In the genomic region with DNA sequence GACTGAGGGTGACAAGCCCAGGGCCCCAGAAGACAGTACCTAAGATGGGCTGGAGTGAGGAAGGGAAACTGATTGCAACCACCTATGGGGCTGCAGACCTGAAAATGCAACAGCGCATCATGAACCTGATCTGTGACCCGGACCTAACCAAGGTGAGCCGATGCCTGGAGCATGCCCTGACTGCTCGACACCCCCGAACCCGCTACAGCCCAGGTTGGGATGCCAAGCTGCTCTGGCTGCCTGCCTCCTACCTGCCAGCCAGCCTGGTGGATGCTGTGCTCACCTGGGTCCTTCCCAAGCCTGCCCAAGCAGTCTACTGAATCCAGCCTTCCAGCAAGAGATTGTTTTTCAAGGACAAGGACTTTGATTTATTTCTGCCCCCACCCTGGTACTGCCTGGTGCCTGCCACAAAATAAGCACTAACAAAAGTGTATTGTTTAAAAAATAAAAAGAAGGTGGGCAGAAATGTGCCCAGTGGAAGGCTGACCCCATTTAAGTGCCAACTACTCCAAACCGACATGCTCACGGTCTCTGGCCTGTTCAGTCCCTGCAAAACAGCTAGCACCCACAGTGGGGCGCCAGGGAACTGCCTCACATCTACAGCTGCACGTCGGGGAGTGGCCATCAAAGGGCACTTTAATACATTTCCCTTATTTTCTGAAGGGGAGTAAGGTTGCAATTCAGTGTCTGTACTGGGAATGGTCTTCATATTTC, we compare ENCODE assay signal across 8 cellular contexts. TPM values are rescaled to one million over a fixed set of nuclear protein-coding genes. Genes with fewer than 3 reads are reported as not detected.
DNase-seq lines count a peak whose midpoint lies in the region; ATAC-seq and TF ChIP-seq lines count a peak whose summit lies in the region.

No MANE protein-coding gene starts in this region.

- POLR2A ChIA-PET in CD8-positive, alpha-beta T cell (lab: Charles Lee): interaction anchor here (0.9 to 1.4 kb wide), 4 partner anchors 8 to 216 kb away, joined by 3 to 13 read pairs (median 5); a partner anchor contains a TSS

- no peak overlapping the region for H2AFZ ChIP-seq in OCI-LY1 (ENCODE audit: low read length)

- H3K4me2 ChIP-seq in OCI-LY1 (ENCODE audit: low read length): no peak overlapping the region

- ATAC-seq in CD8-positive, alpha-beta T cell: peak; percentile 59
- ATAC-seq in HG02610 (IDR thresholded peaks at IDR 0.05; ENCODE audit: unreplicated experiment) (peak; percentile 28), gastroesophageal sphincter (no peak), GM18909 (IDR thresholded peaks at IDR 0.05; ENCODE audit: poor library complexity, unreplicated experiment) (no peak)

- H3K4me3 Mint-ChIP-seq in CD8-positive, alpha-beta T cell: no peak overlapping the region
- H3K4me3 Mint-ChIP-seq in activated T-helper 2 cell treated with anti-CD3 and anti-CD28 coated beads, Interferon-gamma antibody, Interleukin-2, Interleukin-4, amounts not matched to agents 10 μg/mL and 5 μg/mL and 100 μg/mL, durations not matched to agents 14 hours and 24 hours and 36 hours (ENCODE audit: low read depth): no peak overlapping the region

- H3K36me3 Mint-ChIP-seq in CD8-positive, alpha-beta T cell: peaks cover 24% of the 10 kb centered on the region
- H3K36me3 Mint-ChIP-seq in activated T-helper 2 cell treated with anti-CD3 and anti-CD28 coated beads, Interferon-gamma antibody, Interleukin-2, Interleukin-4, amounts not matched to agents 10 μg/mL and 5 μg/mL and 100 μg/mL, durations not matched to agents 14 hours and 24 hours and 36 hours (ENCODE audit: low read depth): peaks cover 23% of the 10 kb centered on the region

- H3K79me2 ChIP-seq in OCI-LY1 (ENCODE audit: insufficient read depth, low read length): no peaks in the 10 kb centered on the region

- TF ChIP-seq CTCF in CD8-positive, alpha-beta T cell (IDR thresholded peaks at IDR 0.05): peak; percentile 66
- peak; percentile 84 for TF ChIP-seq CTCF in OCI-LY1 (IDR thresholded peaks at IDR 0.05; ENCODE audit: low read length)
- TF ChIP-seq CTCF in gastroesophageal sphincter (IDR thresholded peaks at IDR 0.05): peak in 3 of 4 experiments; percentile 71 to 75 (median 75)

- H3K9me3 Mint-ChIP-seq in CD8-positive, alpha-beta T cell: no peaks in the 10 kb centered on the region
- H3K9me3 Mint-ChIP-seq in activated T-helper 2 cell treated with anti-CD3 and anti-CD28 coated beads, Interferon-gamma antibody, Interleukin-2, Interleukin-4, amounts not matched to agents 10 μg/mL and 5 μg/mL and 100 μg/mL, durations not matched to agents 14 hours and 24 hours and 36 hours: no peaks in the 10 kb centered on the region

- H3K4me3 ChIP-seq in CD8-positive, alpha-beta T cell (ENCODE audit: low read depth, low read length): no peak overlapping the region
- no peak overlapping the region for H3K4me3 ChIP-seq in OCI-LY1 (ENCODE audit: low read depth, low read length, poor library complexity, severe bottlenecking)
- H3K4me3 ChIP-seq in gastroesophageal sphincter: no peak overlapping the region

- no peaks in the 10 kb centered on the region for H4K20me1 ChIP-seq in OCI-LY1 (ENCODE audit: insufficient read depth, low read length)

- CTCF ChIA-PET in CD8-positive, alpha-beta T cell (lab: Charles Lee): interaction anchor here (0.8 to 14.8 kb wide), 8 partner anchors 13 to 744 kb away, joined by 3 to 176 read pairs (median 4); a partner anchor contains a TSS

- H3K36me3 ChIP-seq in CD8-positive, alpha-beta T cell (ENCODE audit: insufficient read depth, low read length): no peaks in the 10 kb centered on the region
- H3K36me3 ChIP-seq in OCI-LY1 (ENCODE audit: insufficient read depth, low read length) (no peaks in the 10 kb centered on the region), gastroesophageal sphincter (peaks cover 0 to 36% of the 10 kb centered on the region in 2 donors)

- no peak overlapping the region for H3K9ac ChIP-seq in OCI-LY1 (ENCODE audit: low read length)

- no peaks in the 10 kb centered on the region for H3K27me3 Mint-ChIP-seq in CD8-positive, alpha-beta T cell (ENCODE audit: low read depth)
- H3K27me3 Mint-ChIP-seq in activated T-helper 2 cell treated with anti-CD3 and anti-CD28 coated beads, Interferon-gamma antibody, Interleukin-2, Interleukin-4, amounts not matched to agents 10 μg/mL and 5 μg/mL and 100 μg/mL, durations not matched to agents 14 hours and 24 hours and 36 hours (ENCODE audit: low read depth): no peaks in the 10 kb centered on the region

- H3K4me1 ChIP-seq in CD8-positive, alpha-beta T cell (ENCODE audit: insufficient read depth, low read length): peaks cover 14% of the 10 kb centered on the region
- H3K4me1 ChIP-seq in OCI-LY1 (ENCODE audit: insufficient read depth, low read length, severe bottlenecking) (peaks cover 37% of the 10 kb centered on the region), gastroesophageal sphincter (peaks cover 8 to 85% (median 60%) of the 10 kb centered on the region in 3 donors)

- H3K27me3 ChIP-seq in CD8-positive, alpha-beta T cell (ENCODE audit: insufficient read depth, low read length): no peaks in the 10 kb centered on the region
- no peaks in the 10 kb centered on the region for H3K27me3 ChIP-seq in OCI-LY1 (ENCODE audit: insufficient read depth, low read length)
- no peaks in the 10 kb centered on the region for H3K27me3 ChIP-seq in gastroesophageal sphincter

- H3K27ac Mint-ChIP-seq in CD8-positive, alpha-beta T cell: no peak overlapping the region
- H3K27ac Mint-ChIP-seq in activated T-helper 2 cell treated with anti-CD3 and anti-CD28 coated beads, Interferon-gamma antibody, Interleukin-2, Interleukin-4, amounts not matched to agents 10 μg/mL and 5 μg/mL and 100 μg/mL, durations not matched to agents 14 hours and 24 hours and 36 hours: no peak overlapping the region

- TF ChIP-seq POLR2A in gastroesophageal sphincter (IDR thresholded peaks at IDR 0.05): no peak

- DNase-seq in CD8-positive, alpha-beta T cell: peak in 6 of 7 experiments; percentile 53 to 78 (median 71)
- peak; percentile 47 for DNase-seq in activated T-helper 2 cell treated with anti-CD3 and anti-CD28 coated beads, Interferon-gamma antibody, Interleukin-2, Interleukin-4, amounts not matched to agents 10 μg/mL and 5 μg/mL and 100 μg/mL, durations not matched to agents 14 hours and 24 hours and 36 hours (ENCODE audit: low spot score)
- DNase-seq in pons (ENCODE audit: low spot score) (peak; percentile 78), SKM-1 (lab: John Stamatoyannopoulos, UW; ENCODE audit: unreplicated experiment) (no peak)

- 0 to 20% methylated on average over 2 to 4 of the region's 11 CpGs for WGBS in gastroesophageal sphincter (ENCODE audit: low coverage in 1 of 2), 2 donors

- peaks cover 3% of the 10 kb centered on the region; the same call in 1 of the 2 replicates for H3F3A ChIP-seq in OCI-LY1 (ENCODE audit: insufficient read depth, low read length)

- H3K4me1 Mint-ChIP-seq in CD8-positive, alpha-beta T cell (ENCODE audit: low read depth): peaks cover 35% of the 10 kb centered on the region
- peaks cover 14% of the 10 kb centered on the region for H3K4me1 Mint-ChIP-seq in activated T-helper 2 cell treated with anti-CD3 and anti-CD28 coated beads, Interferon-gamma antibody, Interleukin-2, Interleukin-4, amounts not matched to agents 10 μg/mL and 5 μg/mL and 100 μg/mL, durations not matched to agents 14 hours and 24 hours and 36 hours (ENCODE audit: low read depth)

- intact Hi-C loops in CD8-positive, alpha-beta T cell (cut with DNase I, micrococcal nuclease): loop anchor here in 1 of 2 experiments (1.0 kb wide), 1 partner anchor 13 kb away; no protein-coding TSS in a partner anchor
- intact Hi-C loops in activated T-helper 2 cell treated with anti-CD3 and anti-CD28 coated beads, Interferon-gamma antibody, Interleukin-2, Interleukin-4, amounts not matched to agents 10 μg/mL and 5 μg/mL and 100 μg/mL, durations not matched to agents 14 hours and 24 hours and 36 hours (cut with micrococcal nuclease): no loop called here

- H3K9me2 ChIP-seq in OCI-LY1 (ENCODE audit: low read depth, low read length): no peaks in the 10 kb centered on the region

- no peak for TF ChIP-seq EP300 in gastroesophageal sphincter (IDR thresholded peaks at IDR 0.05)

- H3K9me3 ChIP-seq in CD8-positive, alpha-beta T cell (ENCODE audit: low read length): no peaks in the 10 kb centered on the region
- H3K9me3 ChIP-seq in OCI-LY1 (ENCODE audit: low read length): no peaks in the 10 kb centered on the region
- no peaks in the 10 kb centered on the region for H3K9me3 ChIP-seq in gastroesophageal sphincter

- no peak overlapping the region for H3K27ac ChIP-seq in CD8-positive, alpha-beta T cell (ENCODE audit: low read depth, low read length)
- H3K27ac ChIP-seq in OCI-LY1 (ENCODE audit: low read depth, low read length, poor library complexity, severe bottlenecking) (no peak overlapping the region), gastroesophageal sphincter (peak overlapping the region in 3 of 4 donors; percentile 73 to 98 (median 96))

RNA-seq across cellular contexts. Expression of a gene that starts 4.2 kb away (rescaled TPM):
- 1 to 10 TPM; 5.5 to 7.8 TPM for total RNA-seq in CD8-positive, alpha-beta T cell
- total RNA-seq in activated T-helper 2 cell treated with anti-CD3 and anti-CD28 coated beads, Interferon-gamma antibody, Interleukin-2, Interleukin-4, amounts not matched to agents 10 μg/mL and 5 μg/mL and 100 μg/mL, durations not matched to agents 14 hours and 24 hours and 36 hours: 6.5 and 8.1 TPM in 2 replicates
- total RNA-seq in gastroesophageal sphincter: 10 to 100 TPM; 18.0 to 57.0 (median 31.9) TPM

RNA-seq across cellular contexts. Expression of a gene that starts 4.4 kb away (rescaled TPM):
- 10 to 100 TPM; 27.0 to 33.8 TPM for total RNA-seq in CD8-positive, alpha-beta T cell
- total RNA-seq in activated T-helper 2 cell treated with anti-CD3 and anti-CD28 coated beads, Interferon-gamma antibody, Interleukin-2, Interleukin-4, amounts not matched to agents 10 μg/mL and 5 μg/mL and 100 μg/mL, durations not matched to agents 14 hours and 24 hours and 36 hours: 230 and 236 TPM in 2 replicates
- total RNA-seq in gastroesophageal sphincter: 100 to 1,000 TPM; 500 to 856 (median 792) TPM

RNA-seq across cellular contexts. Expression of a gene that starts 8.5 kb away (rescaled TPM):
- total RNA-seq in CD8-positive, alpha-beta T cell: 10 to 100 TPM; 29.4 to 29.6 TPM
- total RNA-seq in activated T-helper 2 cell treated with anti-CD3 and anti-CD28 coated beads, Interferon-gamma antibody, Interleukin-2, Interleukin-4, amounts not matched to agents 10 μg/mL and 5 μg/mL and 100 μg/mL, durations not matched to agents 14 hours and 24 hours and 36 hours: 72.3 and 73.9 TPM in 2 replicates
- 100 to 1,000 TPM; 187 to 214 (median 196) TPM for total RNA-seq in gastroesophageal sphincter

RNA-seq across cellular contexts. Expression of a gene that starts 16.7 kb away (rescaled TPM):
- 1 to 10 TPM; 1.0 to 1.1 TPM for total RNA-seq in CD8-positive, alpha-beta T cell
- total RNA-seq in activated T-helper 2 cell treated with anti-CD3 and anti-CD28 coated beads, Interferon-gamma antibody, Interleukin-2, Interleukin-4, amounts not matched to agents 10 μg/mL and 5 μg/mL and 100 μg/mL, durations not matched to agents 14 hours and 24 hours and 36 hours: 0.94 and 1.9 TPM in 2 replicates
- 100 to 1,000 TPM; 143 to 260 (median 182) TPM for total RNA-seq in gastroesophageal sphincter

RNA-seq across cellular contexts. Expression of a gene that starts 18.5 kb away (rescaled TPM):
- 1 to 10 TPM; 4.3 to 4.6 TPM for total RNA-seq in CD8-positive, alpha-beta T cell
- 15.3 and 15.4 TPM in 2 replicates for total RNA-seq in activated T-helper 2 cell treated with anti-CD3 and anti-CD28 coated beads, Interferon-gamma antibody, Interleukin-2, Interleukin-4, amounts not matched to agents 10 μg/mL and 5 μg/mL and 100 μg/mL, durations not matched to agents 14 hours and 24 hours and 36 hours
- 1 to 10 TPM; 2.8 to 9.8 (median 3.6) TPM for total RNA-seq in gastroesophageal sphincter

Comparison
In these comparisons a context has a peak if more than half of its experiments do, and no peak if none do; other contexts are left out.
1. ATAC-seq: peak in CD8-positive, alpha-beta T cell (single experiment) and HG02610 (single experiment); none in gastroesophageal sphincter (single experiment) and GM18909 (single experiment).
2. H3K27ac ChIP-seq: peak in gastroesophageal sphincter (3 of 4); none in CD8-positive, alpha-beta T cell (single experiment) and OCI-LY1 (single experiment).
3. Peak in every context shown above with its lines, with median percentiles within 50 percentile points of each other: CTCF ChIP-seq.